In genomic region chr1:198656500-198656932, GRCh38 we compare ENCODE assay signal across 9 cellular contexts. TPM values are rescaled to one million over a fixed set of nuclear protein-coding genes. Genes with fewer than 3 reads are reported as not detected.
A peak's percentile ranks its signal among the peaks of the same experiment; 100 is the strongest.
DNase-seq lines count a peak whose midpoint lies in the region; ATAC-seq, FAIRE-seq and TF ChIP-seq lines count a peak whose summit lies in the region.
"Had no signal": no experiment of that assay in that cellular context is flagged by ENCODE, and none has a peak within 500 bp of the region (broad histone marks: within the 10 kb centered on the region; RNA-seq: fewer than 3 reads in every experiment).

No MANE protein-coding gene starts in this region.

- TF ChIP-seq EP300 in H1 (IDR thresholded peaks at IDR 0.05; ENCODE audit: borderline replicate concordance in 1 of 2, low read depth in 2 of 2, low read length in 2 of 2): no peak

- CTCF ChIA-PET in CD8-positive, alpha-beta memory T cell (lab: Charles Lee): interaction anchor here (0.9 to 3.2 kb wide), 9 partner anchors 10 to 134 kb away, joined by 3 to 13 read pairs (median 4); no protein-coding TSS in a partner anchor
- CTCF ChIA-PET in H1 (lab: Charles Lee; ENCODE audit: partially characterized antibody): no interaction called here

- peak overlapping the region; percentile 86 to 99 (median 96) for H3K27ac Mint-ChIP-seq in CD8-positive, alpha-beta memory T cell

- H3K18ac ChIP-seq in H1 (ENCODE audit: extremely low read depth, low read length): no peak overlapping the region

- H2BK12ac ChIP-seq in H1 (ENCODE audit: low read depth, low read length): no peak overlapping the region

- WGBS in H1 (ENCODE audit: extremely low coverage in 1 of 2, insufficient coverage in 1 of 2, insufficient read length in 1 of 2, insufficient replicate concordance in 2 of 2, low coverage in 1 of 2, low lambda C conversion rate in 2 of 2, missing lambda C conversion rate in 1 of 2), 2 experiments: 93% methylated on average over 4 of the region's 4 CpGs; no CpG with 5 or more reads in 1 of the 2 experiments

- no peak overlapping the region for H3K14ac ChIP-seq in H1 (ENCODE audit: insufficient read length)

- H3K4me3 ChIP-seq in CD8-positive, alpha-beta memory T cell (ENCODE audit: low read length): peak overlapping the region; percentile 57
- H3K4me3 ChIP-seq in H1 (ENCODE audit: extremely low read depth in 1 of 4, insufficient read depth in 2 of 4, low read depth in 3 of 4, low read length in 4 of 4) (no peak overlapping the region), brain microvascular endothelial cell (ENCODE audit: low read depth, low read length) (no peak overlapping the region)
- H3K4me3 ChIP-seq: breast epithelium had no signal

- peak; percentile 61 to 93 (median 86) for DNase-seq in CD8-positive, alpha-beta memory T cell
- no peak for DNase-seq in H1 (ENCODE audit: low read depth in 1 of 2, low spot score in 2 of 2)
- DNase-seq in stimulated activated CD4-positive, alpha-beta T cell treated with anti-CD3 and anti-CD28 coated beads, Interleukin-4, amount 100 ng/mL, for 4 hours: peak; percentile 47 to 86
- DNase-seq in SHP77 treated with DMSO at 0.1 percent for 48 hours (lab: John Stamatoyannopoulos, UW): no peak
- DNase-seq in NCI-H1417 treated with DMSO at 0.1 percent for 48 hours (lab: John Stamatoyannopoulos, UW): no peak
- DNase-seq in brain microvascular endothelial cell: no peak

- H3K4me1 Mint-ChIP-seq in CD8-positive, alpha-beta memory T cell: peaks cover 72 to 99% (median 87%) of the 10 kb centered on the region in 3 donors

- in situ Hi-C loops in brain microvascular endothelial cell (cut with HindIII; ENCODE audit: low pct_ligation_motif_present, low sequenced_read_pairs): no loop called here

- H3K4me3 Mint-ChIP-seq in CD8-positive, alpha-beta memory T cell: peak overlapping the region; percentile 72 to 82 (median 80)

- H2AFZ ChIP-seq in H1 (ENCODE audit: low read length): peak overlapping the region; percentile 38; the same call in 1 of the 2 replicates

- TF ChIP-seq CTCF in VCaP (conservative IDR thresholded peaks at IDR 0.05) (no peak), H1 (IDR thresholded peaks at IDR 0.05; ENCODE audit: control extremely low read depth in 1 of 3, insufficient read depth in 1 of 3, low read depth in 1 of 3, low read length in 3 of 3) (no peak), brain microvascular endothelial cell (IDR thresholded peaks at IDR 0.05; ENCODE audit: low read depth, low read length, missing control alignments) (no peak)

- no peak overlapping the region for H3K4ac ChIP-seq in H1 (replicated peaks; ENCODE audit: insufficient read length, low read depth, low read length)

- H3K9me3 ChIP-seq in CD8-positive, alpha-beta memory T cell (ENCODE audit: low read length): no peaks in the 10 kb centered on the region
- no peaks in the 10 kb centered on the region for H3K9me3 ChIP-seq in H1 (ENCODE audit: insufficient read depth in 2 of 2, low read depth in 1 of 2, low read length in 1 of 2)
- H3K9me3 ChIP-seq: breast epithelium had no signal

- H4K8ac ChIP-seq in H1 (ENCODE audit: extremely low read depth, insufficient read depth, low read length): no peak overlapping the region

- H2BK20ac ChIP-seq in H1 (ENCODE audit: low read length): no peak overlapping the region

- H3K9me3 Mint-ChIP-seq in CD8-positive, alpha-beta memory T cell: no peaks in the 10 kb centered on the region

- H3K56ac ChIP-seq in H1 (replicated peaks; ENCODE audit: insufficient read length, low read depth, low read length): no peak overlapping the region

- H4K20me1 ChIP-seq in H1 (replicated peaks in 1 of 2; ENCODE audit: control insufficient read depth in 1 of 2, insufficient read depth in 2 of 2, low read length in 2 of 2): no peaks in the 10 kb centered on the region

- no peaks in the 10 kb centered on the region for H3K79me2 ChIP-seq in H1 (ENCODE audit: control insufficient read depth in 1 of 2, insufficient read depth in 2 of 2, low read length in 2 of 2)

- peaks cover 4 to 59% (median 12%) of the 10 kb centered on the region in 3 donors for H3K36me3 Mint-ChIP-seq in CD8-positive, alpha-beta memory T cell

- POLR2A ChIA-PET in CD8-positive, alpha-beta memory T cell (lab: Charles Lee): interaction anchor here (0.7 to 3.8 kb wide), 13 partner anchors 11 to 1498 kb away, joined by 3 to 24 read pairs (median 4); no protein-coding TSS in a partner anchor
- POLR2A ChIA-PET in H1 (lab: Charles Lee; ENCODE audit: partially characterized antibody): no interaction called here

- peaks cover 89% of the 10 kb centered on the region for H3K4me1 ChIP-seq in CD8-positive, alpha-beta memory T cell (ENCODE audit: insufficient read depth, low read length)
- no peaks in the 10 kb centered on the region for H3K4me1 ChIP-seq in H1 (replicated peaks in 1 of 4; ENCODE audit: control insufficient read depth in 3 of 4, insufficient read depth in 4 of 4, low read length in 3 of 4)
- H3K4me1 ChIP-seq: breast epithelium had no signal

- H2AK5ac ChIP-seq in H1 (ENCODE audit: low read depth, low read length): no peak overlapping the region

- no peaks in the 10 kb centered on the region for H3K27me3 ChIP-seq in CD8-positive, alpha-beta memory T cell (ENCODE audit: insufficient read depth, low read length, poor library complexity, severe bottlenecking)
- H3K27me3 ChIP-seq in H1 (replicated peaks in 1 of 4; ENCODE audit: control insufficient read depth in 3 of 4, extremely low read depth in 1 of 4, insufficient read depth in 3 of 4, low read length in 3 of 4) (no peaks in the 10 kb centered on the region), brain microvascular endothelial cell (replicated peaks) (no peaks in the 10 kb centered on the region)
- H3K27me3 ChIP-seq: breast epithelium had no signal

- no peak for FAIRE-seq in H1 (lab: Jason Lieb, UNC)

- H4K91ac ChIP-seq in H1 (replicated peaks; ENCODE audit: insufficient read length, low read length): no peak overlapping the region

- no peaks in the 10 kb centered on the region for H3K79me1 ChIP-seq in H1 (ENCODE audit: low read depth, low read length)

- H3K23ac ChIP-seq in H1 (ENCODE audit: insufficient read length): no peak overlapping the region

- no peak overlapping the region for H3K4me2 ChIP-seq in H1 (ENCODE audit: insufficient read depth in 1 of 2, low read depth in 2 of 2, low read length in 2 of 2)

- H4K5ac ChIP-seq in H1 (ENCODE audit: insufficient read length, low read depth, low read length): no peak overlapping the region

- TF ChIP-seq POLR2A in H1 (IDR thresholded peaks at IDR 0.05; ENCODE audit: control extremely low read depth in 1 of 2, low read depth in 2 of 2, low read length in 2 of 2): no peak

- no peaks in the 10 kb centered on the region for H3K23me2 ChIP-seq in H1 (ENCODE audit: low read depth, low read length)

- H3K27me3 Mint-ChIP-seq in CD8-positive, alpha-beta memory T cell: no peaks in the 10 kb centered on the region

- peak; percentile 31 for ATAC-seq in HG03066 (IDR thresholded peaks at IDR 0.05; ENCODE audit: low read depth, unreplicated experiment)

- no peak overlapping the region for H2BK5ac ChIP-seq in H1 (ENCODE audit: low read depth, low read length)

- H3K27ac ChIP-seq in CD8-positive, alpha-beta memory T cell (ENCODE audit: low read depth, low read length): peak overlapping the region; percentile 64
- H3K27ac ChIP-seq in VCaP (peak overlapping the region; percentile 82), H1 (ENCODE audit: low read depth, low read length) (no peak overlapping the region), brain microvascular endothelial cell (no peak overlapping the region)
- H3K27ac ChIP-seq: breast epithelium had no signal

- no peak overlapping the region for H2BK120ac ChIP-seq in H1 (replicated peaks; ENCODE audit: low read depth, low read length)

- no peak overlapping the region for H2BK15ac ChIP-seq in H1 (ENCODE audit: low read length)

- TF ChIP-seq RAD21 in H1 (IDR thresholded peaks at IDR 0.05 in 1 of 2, conservative IDR thresholded peaks at IDR 0.05 in 1 of 2; ENCODE audit: low read depth in 2 of 2, low read length in 2 of 2): no peak

- no peak overlapping the region for H3K9ac ChIP-seq in H1 (replicated peaks in 1 of 4; ENCODE audit: extremely low read depth in 1 of 4, low read depth in 3 of 4, low read length in 3 of 4)

- H3K36me3 ChIP-seq in CD8-positive, alpha-beta memory T cell (ENCODE audit: insufficient read depth, low read length): peaks cover 6% of the 10 kb centered on the region
- H3K36me3 ChIP-seq in H1 (ENCODE audit: control insufficient read depth in 2 of 4, insufficient read depth in 4 of 4, low read length in 3 of 4) (no peaks in the 10 kb centered on the region), brain microvascular endothelial cell (replicated peaks) (no peaks in the 10 kb centered on the region)
- H3K36me3 ChIP-seq: breast epithelium had no signal

TF ChIP-seq in H1, 55 proteins besides CTCF, POLR2A, EP300 and RAD21:
- TF ChIP-seq KDM5A (IDR thresholded peaks at IDR 0.05; ENCODE audit: low read length) (no peak), TEAD4 (IDR thresholded peaks at IDR 0.05; ENCODE audit: low read depth, low read length) (no peak), SP4 (IDR thresholded peaks at IDR 0.05; ENCODE audit: low read length) (no peak), KDM4A (IDR thresholded peaks at IDR 0.05; ENCODE audit: low read depth, low read length, severe bottlenecking) (no peak), MAX (IDR thresholded peaks at IDR 0.05) (no peak)

RNA-seq across cellular contexts. Expression of gene PTPRC, which starts 17.7 kb away (rescaled TPM):
- 100 to 1,000 TPM; 311 to 319 TPM for total RNA-seq in CD8-positive, alpha-beta memory T cell
- 1,381 TPM for polyA plus RNA-seq in CD8-positive, alpha-beta memory T cell
- not detected in 2 replicates for total RNA-seq in H1 (2021; fragmentation: NEBNext Ultra II Directional; extraction: Animal tissue kit (Norgen Biotek cat#: 25700))
- polyA plus RNA-seq in H1 (2011; rRNA removed): 0.05 TPM in 1 of 2 replicates, not detected in the other
- 0.09 TPM for polyA plus RNA-seq in H1 (2011; cell fraction: cytosol; rRNA removed)
- not detected for polyA plus RNA-seq in H1 (2011; cell fraction: nucleus; rRNA removed)
- polyA plus RNA-seq in H1 (2012, experiment 1 of 2): 0.10 TPM in 1 of 4 replicates, not detected in the others
- not detected for polyA plus RNA-seq in H1 (2012, experiment 2 of 2)
- polyA plus RNA-seq in H1 (2013, experiment 1 of 2): 0.08 TPM
- polyA plus RNA-seq in H1 (2013, experiment 2 of 2): 0.09 TPM
- polyA minus RNA-seq in H1 (2011; rRNA and poly(A)+ RNA removed): not detected in 2 replicates
- not detected for polyA minus RNA-seq in H1 (2011; cell fraction: cytosol; rRNA and poly(A)+ RNA removed)
- polyA minus RNA-seq in H1 (2011; cell fraction: nucleus; rRNA and poly(A)+ RNA removed): not detected

Comparison
In these comparisons a context has a peak if more than half of its experiments do, and no peak if none do; other contexts are left out.
1. DNase-seq: peak in CD8-positive, alpha-beta memory T cell (5 of 5) and stimulated activated CD4-positive, alpha-beta T cell treated with anti-CD3 and anti-CD28 coated beads, Interleukin-4, amount 100 ng/mL, for 4 hours (2 of 2); none in H1 (0 of 2), SHP77 treated with DMSO at 0.1 percent for 48 hours (single experiment), NCI-H1417 treated with DMSO at 0.1 percent for 48 hours (single experiment) and brain microvascular endothelial cell (single experiment).
2. H3K27ac ChIP-seq: peak in CD8-positive, alpha-beta memory T cell (single experiment) and VCaP (single experiment); none in H1 (single experiment) and brain microvascular endothelial cell (single experiment).
3. RNA of gene PTPRC, which starts 17.7 kb away (total RNA-seq): 311 to 319 TPM in CD8-positive, alpha-beta memory T cell; not detected in H1; every median in the first group is over 100 times any median in the second.